14 cellular contexts compared by ENCODE assay signal in the genomic region with DNA sequence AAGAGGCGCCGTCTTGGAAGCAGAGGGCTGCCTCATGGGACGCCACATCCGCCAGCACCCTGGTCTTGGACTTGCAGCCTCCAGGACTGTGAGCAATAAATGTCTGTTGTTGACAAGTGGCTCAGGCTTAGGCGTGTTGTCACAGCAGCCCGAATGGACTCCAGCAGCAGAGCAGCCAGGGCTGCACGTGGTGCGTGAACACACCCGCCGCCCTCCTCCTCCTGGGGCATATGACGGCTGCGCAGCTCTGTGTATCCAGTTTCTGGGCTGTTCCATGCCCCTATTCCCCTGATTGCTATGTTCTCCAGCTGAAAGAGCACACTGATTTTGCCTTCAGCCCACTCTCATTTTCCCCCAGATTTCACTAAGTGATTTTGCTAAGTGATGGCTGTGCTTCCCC. TPM values are rescaled to one million over a fixed set of nuclear protein-coding genes. Genes with fewer than 3 reads are reported as not detected.
DNase-seq lines count a peak whose midpoint lies in the region; ATAC-seq and TF ChIP-seq lines count a peak whose summit lies in the region.
"Had no signal": no experiment of that assay in that cellular context is flagged by ENCODE, and none has a peak within 500 bp of the region (broad histone marks: within the 10 kb centered on the region; RNA-seq: fewer than 3 reads in every experiment).

No MANE protein-coding gene starts in this region.

- ATAC-seq in activated T-helper 17 cell treated with anti-CD3 and anti-CD28 coated beads, Interleukin-2, amount 50 U/mL, for 72 hours (replicated peaks): no peak
- no peak for ATAC-seq in HG02610 (IDR thresholded peaks at IDR 0.05; ENCODE audit: unreplicated experiment)

- H3K4me1 ChIP-seq in CD4-positive, alpha-beta memory T cell (ENCODE audit: insufficient read depth, low read length): peaks cover 16% of the 10 kb centered on the region
- peaks cover 8% of the 10 kb centered on the region for H3K4me1 ChIP-seq in neural progenitor cell

- TF ChIP-seq CTCF in 22Rv1 (IDR thresholded peaks at IDR 0.05): no peak
- TF ChIP-seq CTCF in neural progenitor cell (IDR thresholded peaks at IDR 0.05): no peak

- no peaks in the 10 kb centered on the region for H3K36me3 ChIP-seq in CD4-positive, alpha-beta memory T cell (ENCODE audit: insufficient read depth, low read length)
- H3K36me3 ChIP-seq in neural progenitor cell: no peaks in the 10 kb centered on the region
- H3K36me3 ChIP-seq: neutrophil had no signal

- no peak for DNase-seq in CD4-positive, alpha-beta memory T cell
- no peak for DNase-seq in neural progenitor cell (ENCODE audit: low spot score)
- no peak for DNase-seq in stimulated activated CD4-positive, alpha-beta T cell treated with anti-CD3 and anti-CD28 coated beads, Interleukin-2, amount 100 ng/mL, for 24 hours
- DNase-seq in T1000 (lab: John Stamatoyannopoulos, UW): no peak
- no peak for DNase-seq in activated effector memory CD4-positive, alpha-beta T cell treated with anti-CD3 and anti-CD28 coated beads, Interleukin-2, amount 50 U/mL, for 16 hours
- DNase-seq: NCI-H2227 treated with DMSO at 0.1 percent for 48 hours, PC-9 had no signal

- H3K79me2 ChIP-seq in neural progenitor cell (ENCODE audit: low read depth): no peaks in the 10 kb centered on the region

- H3K9ac ChIP-seq in neural progenitor cell: no peak overlapping the region
- H3K9ac ChIP-seq: BLaER1 treated with 17β-estradiol and CSF1 and Interleukin-3, amounts not matched to agents 10 nM and 100 nM had no signal

- H3K27me3 Mint-ChIP-seq in CD4-positive, alpha-beta memory T cell: no peaks in the 10 kb centered on the region
- peaks cover 4% of the 10 kb centered on the region for H3K27me3 Mint-ChIP-seq in activated T-helper 17 cell treated with anti-CD3 and anti-CD28 coated beads, Interleukin-2, amount 50 U/mL, for 72 hours
- H3K27me3 Mint-ChIP-seq in neural progenitor cell (ENCODE audit: insufficient read depth, low read depth): peaks cover 47% of the 10 kb centered on the region

- no peak overlapping the region for H2AFZ ChIP-seq in neural progenitor cell (replicated peaks)
- H2AFZ ChIP-seq: PC-9 had no signal

- CTCF ChIA-PET in CD4-positive, alpha-beta memory T cell (lab: Charles Lee; ENCODE audit: partially characterized antibody): interaction anchor here (0.6 to 3.6 kb wide), 14 partner anchors 10 to 263 kb away, joined by 3 to 38 read pairs (median 3); no protein-coding TSS in a partner anchor

- intact Hi-C loops in CD4-positive, alpha-beta memory T cell (cut with micrococcal nuclease): loop anchor here (1.0 kb wide), 2 partner anchors 260 to 264 kb away; no protein-coding TSS in a partner anchor

- no peaks in the 10 kb centered on the region for H3K27me3 ChIP-seq in CD4-positive, alpha-beta memory T cell (ENCODE audit: insufficient read depth, low read length)
- H3K27me3 ChIP-seq in neural progenitor cell: peaks cover 76% of the 10 kb centered on the region

- H3K27ac Mint-ChIP-seq in CD4-positive, alpha-beta memory T cell: no peak overlapping the region
- no peak overlapping the region for H3K27ac Mint-ChIP-seq in activated T-helper 17 cell treated with anti-CD3 and anti-CD28 coated beads, Interleukin-2, amount 50 U/mL, for 72 hours
- H3K27ac Mint-ChIP-seq in neural progenitor cell: no peak overlapping the region
- H3K27ac Mint-ChIP-seq: activated naive CD4-positive, alpha-beta T cell treated with anti-CD3 and anti-CD28 coated beads for 36 hours had no signal

- H3K4me2 ChIP-seq in neural progenitor cell: no peak overlapping the region
- H3K4me2 ChIP-seq: PC-9 had no signal

- H3K36me3 Mint-ChIP-seq in CD4-positive, alpha-beta memory T cell: no peaks in the 10 kb centered on the region
- H3K36me3 Mint-ChIP-seq in activated T-helper 17 cell treated with anti-CD3 and anti-CD28 coated beads, Interleukin-2, amount 50 U/mL, for 72 hours (ENCODE audit: low read depth): no peaks in the 10 kb centered on the region
- no peaks in the 10 kb centered on the region for H3K36me3 Mint-ChIP-seq in neural progenitor cell

- peak overlapping the region in 5 of 8 donors; percentile 15 to 46 (median 46) for H3K4me3 Mint-ChIP-seq in CD4-positive, alpha-beta memory T cell
- peak overlapping the region; percentile 60 for H3K4me3 Mint-ChIP-seq in activated T-helper 17 cell treated with anti-CD3 and anti-CD28 coated beads, Interleukin-2, amount 50 U/mL, for 72 hours
- H3K4me3 Mint-ChIP-seq in neural progenitor cell: peak overlapping the region; percentile 42

- peaks cover 11 to 28% (median 18%) of the 10 kb centered on the region in 4 donors for H3K4me1 Mint-ChIP-seq in CD4-positive, alpha-beta memory T cell
- H3K4me1 Mint-ChIP-seq in activated T-helper 17 cell treated with anti-CD3 and anti-CD28 coated beads, Interleukin-2, amount 50 U/mL, for 72 hours: peaks cover 7% of the 10 kb centered on the region
- H3K4me1 Mint-ChIP-seq in neural progenitor cell: peaks cover 6% of the 10 kb centered on the region

- H3K4me3 ChIP-seq in CD4-positive, alpha-beta memory T cell (ENCODE audit: low read length in 2 of 2): no peak overlapping the region
- no peak overlapping the region for H3K4me3 ChIP-seq in neural progenitor cell
- H3K4me3 ChIP-seq: lung, PC-9 had no signal

- H3F3A ChIP-seq in neural progenitor cell (ENCODE audit: low read depth): no peaks in the 10 kb centered on the region

- peak overlapping the region; percentile 57; the same call in 1 of the 2 replicates for H3K27ac ChIP-seq in 22Rv1
- no peak overlapping the region for H3K27ac ChIP-seq in CD4-positive, alpha-beta memory T cell (ENCODE audit: low read depth, low read length)
- H3K27ac ChIP-seq in neural progenitor cell: no peak overlapping the region
- H3K27ac ChIP-seq: BLaER1 treated with 17β-estradiol and CSF1 and Interleukin-3, amounts not matched to agents 10 nM and 100 nM; neutrophil; PC-9 had no signal

- no peaks in the 10 kb centered on the region for H4K20me1 ChIP-seq in neural progenitor cell (ENCODE audit: low read depth)
- H4K20me1 ChIP-seq: BLaER1 treated with 17β-estradiol and CSF1 and Interleukin-3, amounts not matched to agents 10 nM and 100 nM had no signal

- H3K9me3 ChIP-seq in CD4-positive, alpha-beta memory T cell (ENCODE audit: control insufficient read depth in 1 of 2, low read length in 2 of 2): no peaks in the 10 kb centered on the region
- H3K9me3 ChIP-seq in neural progenitor cell (ENCODE audit: low read depth): peaks cover 4% of the 10 kb centered on the region
- H3K9me3 ChIP-seq: neutrophil had no signal

- POLR2A ChIA-PET in CD4-positive, alpha-beta memory T cell (lab: Charles Lee; ENCODE audit: partially characterized antibody): interaction anchor here (0.9 to 1.3 kb wide), 2 partner anchors 36 to 155 kb away, joined by 3 to 5 read pairs; a partner anchor contains a TSS

- peaks cover 0 to 4% (median 0%) of the 10 kb centered on the region in 8 donors for H3K9me3 Mint-ChIP-seq in CD4-positive, alpha-beta memory T cell
- H3K9me3 Mint-ChIP-seq in activated T-helper 17 cell treated with anti-CD3 and anti-CD28 coated beads, Interleukin-2, amount 50 U/mL, for 72 hours: no peaks in the 10 kb centered on the region
- peaks cover 19% of the 10 kb centered on the region for H3K9me3 Mint-ChIP-seq in neural progenitor cell
- H3K9me3 Mint-ChIP-seq: activated naive CD4-positive, alpha-beta T cell treated with anti-CD3 and anti-CD28 coated beads for 36 hours had no signal

RNA-seq across cellular contexts. Expression of a gene that starts 36.0 kb away (rescaled TPM):
- total RNA-seq in CD4-positive, alpha-beta memory T cell: 10 to 100 TPM; 86.0 to 87.4 TPM
- polyA plus RNA-seq in CD4-positive, alpha-beta memory T cell: 10 to 100 TPM; 34.1 to 59.2 TPM
- total RNA-seq in activated T-helper 17 cell treated with anti-CD3 and anti-CD28 coated beads, Interleukin-2, amount 50 U/mL, for 72 hours: 100 to 1,000 TPM in 1 of 2 donors, 10 to 100 TPM in 1; 42.3 to 118 TPM
- 74.8 and 79.9 TPM in 2 replicates for total RNA-seq in neural progenitor cell (ENCODE audit: low replicate concordance)
